ENCODE assay signal across 10 cellular contexts in the genomic region with DNA sequence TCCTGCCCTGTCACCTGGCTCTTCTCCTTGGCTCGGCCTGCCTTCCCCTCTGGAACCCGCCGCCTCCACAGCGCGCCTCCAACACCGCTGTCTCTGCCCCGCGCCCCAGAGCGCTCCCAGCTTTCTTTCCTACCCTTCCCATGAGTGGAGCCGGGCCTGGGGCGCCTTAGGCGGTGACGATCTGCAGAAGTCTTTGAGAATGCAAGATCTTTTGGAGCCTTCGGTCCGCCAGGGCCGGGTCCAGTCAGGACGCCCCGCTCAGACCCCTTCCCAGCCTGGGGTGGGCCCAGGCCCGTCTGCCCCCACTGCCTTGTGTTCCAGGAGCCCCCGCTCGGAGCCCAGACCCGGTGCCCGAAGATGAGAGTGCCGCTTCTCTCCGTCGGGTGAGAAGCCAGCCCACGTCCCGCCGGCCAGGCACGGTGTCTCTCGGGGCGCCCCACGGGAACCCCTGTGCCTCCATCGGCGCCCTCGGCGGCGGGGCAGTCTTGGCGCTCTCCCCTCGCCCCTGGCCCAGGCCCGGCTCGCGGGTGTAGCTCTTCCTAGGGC. TPM values are rescaled to one million over a fixed set of nuclear protein-coding genes. Genes with fewer than 3 reads are reported as not detected.
A peak's percentile ranks its signal among the peaks of the same experiment; 100 is the strongest.
DNase-seq lines count a peak whose midpoint lies in the region; ATAC-seq and TF ChIP-seq lines count a peak whose summit lies in the region.
"Had no signal": no experiment of that assay in that cellular context is flagged by ENCODE, and none has a peak within 500 bp of the region (broad histone marks: within the 10 kb centered on the region; RNA-seq: fewer than 3 reads in every experiment).

No MANE protein-coding gene starts in this region.

- H3K79me2 ChIP-seq in GM23338 (replicated peaks; ENCODE audit: insufficient read depth): no peaks in the 10 kb centered on the region

- peak overlapping the region; percentile 99 for H2AFZ ChIP-seq in GM23338

- no peaks in the 10 kb centered on the region for H3K36me3 Mint-ChIP-seq in GM23338 (ENCODE audit: low read depth)

- H4K20me1 ChIP-seq in GM23338 (replicated peaks; ENCODE audit: insufficient read depth): no peaks in the 10 kb centered on the region; the same call in 1 of the 2 replicates

- ATAC-seq in GM23338 (peak; percentile 84), GM21529 (IDR thresholded peaks at IDR 0.05; ENCODE audit: unreplicated experiment) (no peak), HG03432 (IDR thresholded peaks at IDR 0.05; ENCODE audit: unreplicated experiment) (no peak)

- H3K36me3 ChIP-seq in GM23338 (ENCODE audit: insufficient read depth): no peaks in the 10 kb centered on the region
- H3K36me3 ChIP-seq: ovary had no signal

- peak overlapping the region; percentile 99 for H3K4me2 ChIP-seq in GM23338

- peaks cover 55% of the 10 kb centered on the region for H3K27me3 Mint-ChIP-seq in GM23338 (ENCODE audit: insufficient read depth, low read depth, poor library complexity)

- DNase-seq in GM23338 (ENCODE audit: low spot score) (peak; percentile 76), astrocyte of the hippocampus (ENCODE audit: low read depth, low spot score) (peak; percentile 20), iPS-NIHi7 (ENCODE audit: extremely low spot score) (peak; percentile 45), skeletal muscle cell (ENCODE audit: low read depth) (no peak), NCI-H774 (lab: John Stamatoyannopoulos, UW) (no peak), cortex of kidney (lab: John Stamatoyannopoulos, UW) (no peak)
- DNase-seq: NCI-H1092, ovary had no signal

- H3K4me3 Mint-ChIP-seq in GM23338: peak overlapping the region; percentile 76

- no peak overlapping the region for H3K27ac ChIP-seq in GM23338 (ENCODE audit: low read depth)
- H3K27ac ChIP-seq: ovary had no signal

- peak overlapping the region; percentile 82 for H3K4me3 ChIP-seq in GM23338
- peak overlapping the region; percentile 29 for H3K4me3 ChIP-seq in skeletal muscle cell (ENCODE audit: low read depth, low read length)
- H3K4me3 ChIP-seq: ovary had no signal

- H3K4me1 Mint-ChIP-seq in GM23338: peaks cover 28% of the 10 kb centered on the region

- no peaks in the 10 kb centered on the region for H3K9me2 ChIP-seq in GM23338 (ENCODE audit: insufficient read depth)

- H3F3A ChIP-seq in GM23338 (replicated peaks; ENCODE audit: low read depth): peaks cover 11% of the 10 kb centered on the region

- TF ChIP-seq CTCF in GM23338 (conservative IDR thresholded peaks at IDR 0.05; ENCODE audit: low read depth in 2 of 2): no peak

- H3K27me3 ChIP-seq in GM23338 (ENCODE audit: insufficient read depth): peaks cover 66% of the 10 kb centered on the region
- H3K27me3 ChIP-seq: ovary had no signal

- H3K4me1 ChIP-seq in GM23338 (ENCODE audit: insufficient read depth): peaks cover 17% of the 10 kb centered on the region; the same call in 1 of the 2 replicates

- no peaks in the 10 kb centered on the region for H3K9me3 Mint-ChIP-seq in GM23338

- H3K27ac Mint-ChIP-seq in GM23338: no peak overlapping the region

TF ChIP-seq in GM23338, 12 proteins besides CTCF, POLR2A, EP300 and RAD21:
- TF ChIP-seq ZNF114 (CRISPR knock-in tag; IDR thresholded peaks at IDR 0.05): no peak
- TF ChIP-seq EZH2 (IDR thresholded peaks at IDR 0.05; ENCODE audit: low read depth, unreplicated experiment): peak; percentile 79
- TF ChIP-seq STAT1 (IDR thresholded peaks at IDR 0.05; ENCODE audit: unreplicated experiment): no peak
- TF ChIP-seq POLR2AphosphoS5 (IDR thresholded peaks at IDR 0.05; ENCODE audit: low read depth): no peak
- no peak for TF ChIP-seq EZH2phosphoT487 (IDR thresholded peaks at IDR 0.05; ENCODE audit: unreplicated experiment)
- no peak for TF ChIP-seq CREB1 (CRISPR knock-in tag; IDR thresholded peaks at IDR 0.05; ENCODE audit: low read depth)

RNA-seq across cellular contexts. Expression of a gene that starts 40.0 kb away (rescaled TPM):
- total RNA-seq in GM23338 (2014; rRNA removed; shearing (Covaris generic)): 20.4 and 22.9 TPM in 2 replicates
- 7.6 and 8.4 TPM in 2 replicates for polyA plus RNA-seq in GM23338 (2016; fragmentation: Nextera tagmentation; extraction: Ambion mirVana)

RNA-seq across cellular contexts. Expression of a gene that starts 49.7 kb away (rescaled TPM):
- total RNA-seq in GM23338 (2014; rRNA removed; shearing (Covaris generic)): 36.7 and 39.6 TPM in 2 replicates
- 20.4 and 23.4 TPM in 2 replicates for polyA plus RNA-seq in GM23338 (2016; fragmentation: Nextera tagmentation; extraction: Ambion mirVana)

Comparison
In these comparisons a context has a peak if more than half of its experiments do, and no peak if none do; other contexts are left out.
1. DNase-seq: peak in GM23338 (single experiment), astrocyte of the hippocampus (single experiment) and iPS-NIHi7 (single experiment); none in skeletal muscle cell (single experiment), NCI-H774 (single experiment) and cortex of kidney (single experiment).